ENCODE assay signal across 3 cellular contexts in genomic region chr7:50783801-50784507, GRCh38.
TF ChIP-seq lines count a peak whose summit lies in the region.

No MANE protein-coding gene starts in this region.

TF ChIP-seq in SK-N-SH, 30 proteins besides CTCF, POLR2A, EP300 and RAD21 (continued from another document):
- no peak for TF ChIP-seq RCOR1 (IDR thresholded peaks at IDR 0.05; ENCODE audit: low read length)
- no peak for TF ChIP-seq FOXJ3 (CRISPR knock-in tag; IDR thresholded peaks at IDR 0.05)
- TF ChIP-seq EZH2phosphoT487 (IDR thresholded peaks at IDR 0.05; ENCODE audit: borderline replicate concordance, low read depth), result no peak
- TF ChIP-seq USF2 (IDR thresholded peaks at IDR 0.05; ENCODE audit: borderline replicate concordance, low read depth, low read length), result no peak
- no peak for TF ChIP-seq NRF1 (IDR thresholded peaks at IDR 0.05; ENCODE audit: low read depth, low read length)
- TF ChIP-seq FOSL2 (IDR thresholded peaks at IDR 0.05; ENCODE audit: borderline replicate concordance, low read depth), result no peak
- no peak for TF ChIP-seq NFIC (IDR thresholded peaks at IDR 0.05; ENCODE audit: borderline replicate concordance)
- TF ChIP-seq REST (IDR thresholded peaks at IDR 0.05; ENCODE audit: low read depth, low read length), result no peak
- TF ChIP-seq YY1 (IDR thresholded peaks at IDR 0.05; ENCODE audit: low read depth), result no peak
- TF ChIP-seq ELF1 (IDR thresholded peaks at IDR 0.05), result no peak
- no peak for TF ChIP-seq MXI1 (IDR thresholded peaks at IDR 0.05; ENCODE audit: low read depth, low read length)
- TF ChIP-seq SIN3A (IDR thresholded peaks at IDR 0.05; ENCODE audit: borderline replicate concordance, low read depth, low read length), result no peak
- TF ChIP-seq GABPA (IDR thresholded peaks at IDR 0.05; ENCODE audit: low read depth), result no peak
- no peak for TF ChIP-seq MEF2A (IDR thresholded peaks at IDR 0.05; ENCODE audit: borderline replicate concordance, low read depth)
- no peak for TF ChIP-seq RXRA (IDR thresholded peaks at IDR 0.05; ENCODE audit: borderline replicate concordance, low read depth)
- no peak for TF ChIP-seq TEAD4 (IDR thresholded peaks at IDR 0.05; ENCODE audit: borderline replicate concordance, insufficient read depth)
- TF ChIP-seq SMC3 (IDR thresholded peaks at IDR 0.05; ENCODE audit: low read depth, low read length), result no peak

TF ChIP-seq in SK-N-SH treated with all-trans-retinoic acid at 6 μM for 48 hours, 23 proteins besides CTCF, POLR2A, EP300 and RAD21 (continued from another document):
- TF ChIP-seq CREB5 (CRISPR knock-in tag; IDR thresholded peaks at IDR 0.05; ENCODE audit: low read depth), result no peak
- TF ChIP-seq PATZ1 (CRISPR knock-in tag; IDR thresholded peaks at IDR 0.05; ENCODE audit: borderline replicate concordance), result no peak
- TF ChIP-seq ZNF8 (CRISPR knock-in tag; IDR thresholded peaks at IDR 0.05), result no peak
- TF ChIP-seq SNAI2 (CRISPR knock-in tag; IDR thresholded peaks at IDR 0.05), result no peak
- TF ChIP-seq BACH2 (CRISPR knock-in tag; IDR thresholded peaks at IDR 0.05; ENCODE audit: borderline replicate concordance), result no peak
- TF ChIP-seq ZFP30 (CRISPR knock-in tag; IDR thresholded peaks at IDR 0.05), result no peak
- TF ChIP-seq GLIS3 (CRISPR knock-in tag; IDR thresholded peaks at IDR 0.05), result no peak
- no peak for TF ChIP-seq ZNF70 (CRISPR knock-in tag; IDR thresholded peaks at IDR 0.05)
- TF ChIP-seq TOX (CRISPR knock-in tag; IDR thresholded peaks at IDR 0.05; ENCODE audit: borderline replicate concordance), result no peak
- TF ChIP-seq ZNF565 (CRISPR knock-in tag; conservative IDR thresholded peaks at IDR 0.05; ENCODE audit: low read depth), result no peak
- no peak for TF ChIP-seq CSRNP3 (CRISPR knock-in tag; IDR thresholded peaks at IDR 0.05)
- no peak for TF ChIP-seq ISL1 (CRISPR knock-in tag; IDR thresholded peaks at IDR 0.05)

TF ChIP-seq in WTC11, 78 proteins besides CTCF, POLR2A, EP300 and RAD21 (continued from another document):
- TF ChIP-seq ZNF317 (CRISPR knock-in tag; IDR thresholded peaks at IDR 0.05; ENCODE audit: borderline replicate concordance, low read depth), result no peak
